8 cellular contexts compared by ENCODE assay signal in the genomic region with DNA sequence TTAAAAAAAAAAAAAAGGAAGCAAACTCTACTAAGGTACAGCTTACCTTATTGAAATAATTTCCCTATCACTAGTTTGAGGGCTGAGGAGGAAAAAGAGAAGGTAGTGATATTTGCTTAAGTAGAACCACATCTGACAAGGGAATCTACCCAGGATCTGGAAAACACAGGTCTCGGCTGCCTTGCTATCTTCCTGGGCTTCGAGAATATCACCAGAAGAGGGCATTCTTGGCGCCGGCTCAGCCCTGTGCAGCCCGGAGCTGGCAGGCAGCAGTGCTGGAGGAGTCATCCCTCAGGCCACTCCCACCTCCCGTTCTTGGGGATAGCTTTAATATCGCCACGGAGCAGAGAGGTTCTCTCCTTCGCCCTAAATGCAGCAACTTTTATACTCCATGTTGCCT.
DNase-seq lines count a peak whose midpoint lies in the region; ATAC-seq and TF ChIP-seq lines count a peak whose summit lies in the region.

No MANE protein-coding gene starts in this region.

- no peaks in the 10 kb centered on the region for H3K36me3 ChIP-seq in duodenal mucosa (ENCODE audit: control insufficient read depth in 1 of 2, insufficient read depth in 2 of 2, low read length in 2 of 2)

- no peaks in the 10 kb centered on the region for H3K27me3 ChIP-seq in duodenal mucosa (ENCODE audit: control insufficient read depth in 1 of 2, insufficient read depth in 2 of 2, low read length in 2 of 2)

- DNase-seq in D341Med (ENCODE audit: low spot score) (peak; percentile 74), NCI-H2171 treated with DMSO at 0.1 percent for 48 hours (lab: John Stamatoyannopoulos, UW) (peak; percentile 98), mesothelial cell of epicardium (ENCODE audit: low spot score in 2 of 2, unreplicated experiment in 2 of 2) (peak; percentile 56 to 77), MV-4-11 (lab: John Stamatoyannopoulos, UW) (no peak)
- DNase-seq in activated CD8-positive, alpha-beta T cell treated with anti-CD3 and anti-CD28 coated beads for 36 hours = peak; percentile 90
- DNase-seq in stimulated activated CD8-positive, alpha-beta memory T cell treated with anti-CD3 and anti-CD28 coated beads, Interleukin-12 subunit alpha, Interleukin-12 subunit beta, amount 100 ng/mL, for 4 hours (ENCODE audit: low read depth) = peak; percentile 57
- no peak for DNase-seq in stimulated activated naive B cell treated with anti-CD40 and anti-IgM and Interleukin-4, amounts not matched to agents 10 μg/mL and 1 μg/mL and 100 μg/mL, for 72 hours

- peaks cover 13% of the 10 kb centered on the region for H3K36me3 Mint-ChIP-seq in activated CD8-positive, alpha-beta T cell treated with anti-CD3 and anti-CD28 coated beads for 36 hours (ENCODE audit: low read depth)
- H3K36me3 Mint-ChIP-seq in mesothelial cell of epicardium = no peaks in the 10 kb centered on the region
- H3K36me3 Mint-ChIP-seq in stimulated activated naive B cell treated with anti-CD40 and anti-IgM and Interleukin-4, amounts not matched to agents 10 μg/mL and 1 μg/mL and 100 μg/mL, for 72 hours = no peaks in the 10 kb centered on the region

- CTCF ChIA-PET in activated CD8-positive, alpha-beta T cell treated with anti-CD3 and anti-CD28 coated beads for 36 hours (lab: Charles Lee) = interaction anchor here (0.6 to 6.4 kb wide), 32 partner anchors 9 to 1294 kb away, joined by 3 to 103 read pairs (median 4); a partner anchor contains a TSS

- peak; percentile 60 for TF ChIP-seq CTCF in activated CD8-positive, alpha-beta T cell treated with anti-CD3 and anti-CD28 coated beads for 36 hours (IDR thresholded peaks at IDR 0.05)
- TF ChIP-seq CTCF in mesothelial cell of epicardium (IDR thresholded peaks at IDR 0.05; ENCODE audit: unreplicated experiment) = no peak

- H3K4me1 ChIP-seq in duodenal mucosa (ENCODE audit: control insufficient read depth in 1 of 2, insufficient read depth in 2 of 2, low read length in 2 of 2) = peaks cover 32 to 37% of the 10 kb centered on the region in 2 donors

- H3K9ac ChIP-seq in duodenal mucosa (ENCODE audit: low read depth in 1 of 2, low read length in 2 of 2) = peak overlapping the region; percentile 65 to 76

- H3K9me3 Mint-ChIP-seq in activated CD8-positive, alpha-beta T cell treated with anti-CD3 and anti-CD28 coated beads for 36 hours = no peaks in the 10 kb centered on the region
- no peaks in the 10 kb centered on the region for H3K9me3 Mint-ChIP-seq in mesothelial cell of epicardium
- H3K9me3 Mint-ChIP-seq in stimulated activated naive B cell treated with anti-CD40 and anti-IgM and Interleukin-4, amounts not matched to agents 10 μg/mL and 1 μg/mL and 100 μg/mL, for 72 hours = peaks cover 3 to 5% of the 10 kb centered on the region in 2 donors

- intact Hi-C loops in activated CD8-positive, alpha-beta T cell treated with anti-CD3 and anti-CD28 coated beads for 36 hours (cut with micrococcal nuclease) = loop anchor here (5.0 to 10.0 kb wide), 3 partner anchors 159 to 1294 kb away; a partner anchor contains a TSS

- peak; percentile 84 for ATAC-seq in activated CD8-positive, alpha-beta T cell treated with anti-CD3 and anti-CD28 coated beads for 36 hours
- ATAC-seq in stimulated activated naive B cell treated with anti-CD40 and anti-IgM and Interleukin-4, amounts not matched to agents 10 μg/mL and 1 μg/mL and 100 μg/mL, for 72 hours (replicated peaks) = no peak

- peak overlapping the region; percentile 69 to 76 for H3K4me3 ChIP-seq in duodenal mucosa (ENCODE audit: low read depth in 1 of 2, low read length in 2 of 2)

- H3K27ac ChIP-seq in duodenal mucosa (ENCODE audit: low read depth, low read length) = no peak overlapping the region

- H3K27me3 Mint-ChIP-seq in activated CD8-positive, alpha-beta T cell treated with anti-CD3 and anti-CD28 coated beads for 36 hours = no peaks in the 10 kb centered on the region
- H3K27me3 Mint-ChIP-seq in mesothelial cell of epicardium (ENCODE audit: low read depth) = peaks cover 21% of the 10 kb centered on the region
- H3K27me3 Mint-ChIP-seq in stimulated activated naive B cell treated with anti-CD40 and anti-IgM and Interleukin-4, amounts not matched to agents 10 μg/mL and 1 μg/mL and 100 μg/mL, for 72 hours = no peaks in the 10 kb centered on the region

- H3K27ac Mint-ChIP-seq in activated CD8-positive, alpha-beta T cell treated with anti-CD3 and anti-CD28 coated beads for 36 hours = peak overlapping the region; percentile 95
- no peak overlapping the region for H3K27ac Mint-ChIP-seq in mesothelial cell of epicardium
- no peak overlapping the region for H3K27ac Mint-ChIP-seq in stimulated activated naive B cell treated with anti-CD40 and anti-IgM and Interleukin-4, amounts not matched to agents 10 μg/mL and 1 μg/mL and 100 μg/mL, for 72 hours

- H3K4me3 Mint-ChIP-seq in activated CD8-positive, alpha-beta T cell treated with anti-CD3 and anti-CD28 coated beads for 36 hours = peak overlapping the region; percentile 89
- H3K4me3 Mint-ChIP-seq in mesothelial cell of epicardium = peak overlapping the region; percentile 49
- no peak overlapping the region for H3K4me3 Mint-ChIP-seq in stimulated activated naive B cell treated with anti-CD40 and anti-IgM and Interleukin-4, amounts not matched to agents 10 μg/mL and 1 μg/mL and 100 μg/mL, for 72 hours

- H3K4me1 Mint-ChIP-seq in activated CD8-positive, alpha-beta T cell treated with anti-CD3 and anti-CD28 coated beads for 36 hours (ENCODE audit: low read depth) = peaks cover 48% of the 10 kb centered on the region
- peaks cover 10% of the 10 kb centered on the region for H3K4me1 Mint-ChIP-seq in mesothelial cell of epicardium
- no peaks in the 10 kb centered on the region for H3K4me1 Mint-ChIP-seq in stimulated activated naive B cell treated with anti-CD40 and anti-IgM and Interleukin-4, amounts not matched to agents 10 μg/mL and 1 μg/mL and 100 μg/mL, for 72 hours

- no peaks in the 10 kb centered on the region for H3K9me3 ChIP-seq in duodenal mucosa (ENCODE audit: control insufficient read depth in 1 of 2, low read length in 2 of 2)

- POLR2A ChIA-PET in activated CD8-positive, alpha-beta T cell treated with anti-CD3 and anti-CD28 coated beads for 36 hours (lab: Charles Lee) = interaction anchor here (0.6 to 2.2 kb wide), 23 partner anchors 9 to 1297 kb away, joined by 3 to 12 read pairs (median 3); a partner anchor contains a TSS

Comparison
In these comparisons a context has a peak if more than half of its experiments do, and no peak if none do; other contexts are left out.
1. DNase-seq: peak in D341Med (single experiment), NCI-H2171 treated with DMSO at 0.1 percent for 48 hours (single experiment), activated CD8-positive, alpha-beta T cell treated with anti-CD3 and anti-CD28 coated beads for 36 hours (single experiment), mesothelial cell of epicardium (2 of 2) and stimulated activated CD8-positive, alpha-beta memory T cell treated with anti-CD3 and anti-CD28 coated beads, Interleukin-12 subunit alpha, Interleukin-12 subunit beta, amount 100 ng/mL, for 4 hours (single experiment); none in stimulated activated naive B cell treated with anti-CD40 and anti-IgM and Interleukin-4, amounts not matched to agents 10 μg/mL and 1 μg/mL and 100 μg/mL, for 72 hours (single experiment) and MV-4-11 (single experiment).
2. H3K4me3 Mint-ChIP-seq: peak in activated CD8-positive, alpha-beta T cell treated with anti-CD3 and anti-CD28 coated beads for 36 hours (single experiment) and mesothelial cell of epicardium (single experiment); none in stimulated activated naive B cell treated with anti-CD40 and anti-IgM and Interleukin-4, amounts not matched to agents 10 μg/mL and 1 μg/mL and 100 μg/mL, for 72 hours (0 of 2).